ENCODE assay signal across 8 cellular contexts in the genomic region with DNA sequence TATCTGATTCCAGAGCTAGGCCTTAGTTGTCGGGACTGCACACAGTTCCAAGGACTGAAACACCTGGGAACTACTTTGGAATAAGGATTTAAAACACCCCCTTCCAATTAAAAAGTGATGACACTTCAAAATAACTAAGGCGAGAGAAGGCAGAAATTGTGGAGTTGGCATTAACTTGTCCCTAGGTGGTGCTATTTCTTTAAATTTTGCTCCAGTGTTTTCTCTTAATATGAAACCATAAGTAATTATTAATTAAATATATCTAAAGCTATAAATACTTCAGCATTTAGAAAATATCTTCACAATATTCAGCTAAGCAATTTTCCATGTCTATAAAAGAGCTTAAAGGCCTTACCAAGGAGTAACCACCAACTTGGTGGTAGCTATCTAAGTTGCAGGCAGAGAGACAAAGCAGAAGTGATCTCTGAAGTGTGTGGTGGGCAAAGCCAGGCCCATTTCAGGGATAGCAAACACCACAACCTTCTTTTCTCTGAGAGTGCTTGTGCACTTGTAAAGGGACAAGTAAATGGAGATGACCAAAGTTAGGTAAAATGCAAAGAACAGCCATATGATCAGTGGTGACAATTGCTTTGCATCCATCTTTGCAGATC.
DNase-seq lines count a peak whose midpoint lies in the region; ATAC-seq, FAIRE-seq and TF ChIP-seq lines count a peak whose summit lies in the region.

No MANE protein-coding gene starts in this region.

- DNase-seq in BJ (ENCODE audit: low read depth) (no peak), GM12892 (ENCODE audit: insufficient read length) (no peak), RWPE1 (ENCODE audit: low spot score) (peak; percentile 39), neuronal stem cell (ENCODE audit: low spot score) (no peak), HuH-7.5 (ENCODE audit: low spot score) (no peak)
- no peak for DNase-seq in effector memory CD8-positive, alpha-beta T cell
- no peak for DNase-seq in activated CD4-positive, alpha-beta T cell treated with anti-CD3 and anti-CD28 coated beads for 4 hours

- no peak overlapping the region for H2AK5ac ChIP-seq in neuronal stem cell (ENCODE audit: low read depth, low read length)

- no peak overlapping the region for H3K4me2 ChIP-seq in neuronal stem cell (ENCODE audit: insufficient read depth, low read length, poor library complexity, severe bottlenecking)

- no peaks in the 10 kb centered on the region for H3K9me3 ChIP-seq in neuronal stem cell (replicated peaks in 1 of 2; ENCODE audit: control insufficient read depth in 2 of 2, insufficient read depth in 1 of 2, low read depth in 1 of 2, low read length in 2 of 2)

- H3K79me1 ChIP-seq in neuronal stem cell (ENCODE audit: low read depth, low read length): no peaks in the 10 kb centered on the region

- peak; percentile 75 for ATAC-seq in HG03442 (IDR thresholded peaks at IDR 0.05; ENCODE audit: unreplicated experiment)
- ATAC-seq in effector memory CD8-positive, alpha-beta T cell (replicated peaks): peak; percentile 52

- H2BK5ac ChIP-seq in neuronal stem cell (ENCODE audit: low read length): no peak overlapping the region

- peak; percentile 44 for FAIRE-seq in GM12892 (lab: Jason Lieb, UNC)

- no peaks in the 10 kb centered on the region for H3K27me3 Mint-ChIP-seq in effector memory CD8-positive, alpha-beta T cell

- H2BK120ac ChIP-seq in neuronal stem cell (ENCODE audit: low read depth, low read length): no peak overlapping the region

- H3K27ac ChIP-seq in RWPE1: no peak overlapping the region
- no peak overlapping the region for H3K27ac ChIP-seq in neuronal stem cell (replicated peaks; ENCODE audit: low read length)

- H4K91ac ChIP-seq in neuronal stem cell (ENCODE audit: low read depth, low read length, poor library complexity): no peak overlapping the region

- POLR2A ChIA-PET in BJ (lab: Charles Lee) (interaction anchor here (0.6 kb wide), 1 partner anchor 605 kb away, joined by 3 read pairs; no protein-coding TSS in a partner anchor), RWPE1 (lab: Yijun Ruan, JAX; ENCODE audit: low non-redundant PET) (no interaction called here)

- no peak for TF ChIP-seq POLR2A in GM12892 (IDR thresholded peaks at IDR 0.05; ENCODE audit: low read depth, low read length)

- H2BK15ac ChIP-seq in neuronal stem cell (ENCODE audit: low read length): no peak overlapping the region

- H3K4me3 Mint-ChIP-seq in effector memory CD8-positive, alpha-beta T cell: no peak overlapping the region

- H3K18ac ChIP-seq in neuronal stem cell (ENCODE audit: low read length): no peak overlapping the region

- H4K8ac ChIP-seq in neuronal stem cell (ENCODE audit: low read depth, low read length): no peak overlapping the region

- CTCF ChIA-PET in BJ (lab: Yijun Ruan, JAX) (interaction anchor here (0.5 to 2.6 kb wide), 37 partner anchors 8 to 635 kb away, joined by 3 to 23 read pairs (median 5); partner anchors contain the start of genes ANKRD44 and GTF3C3), RWPE1 (lab: Yijun Ruan, JAX) (interaction anchor here (0.6 to 1.4 kb wide), 16 partner anchors 9 to 1285 kb away, joined by 3 to 6 read pairs (median 3); no protein-coding TSS in a partner anchor)

- H2AFZ ChIP-seq in neuronal stem cell (ENCODE audit: low read length): peak overlapping the region; percentile 67

- H3K36me3 Mint-ChIP-seq in effector memory CD8-positive, alpha-beta T cell (ENCODE audit: insufficient read depth): peaks cover 47% of the 10 kb centered on the region

- no peak overlapping the region for H3K23ac ChIP-seq in neuronal stem cell (ENCODE audit: low read depth, low read length, poor library complexity)

- no peak overlapping the region for H3K4ac ChIP-seq in neuronal stem cell (ENCODE audit: low read length)

- no peaks in the 10 kb centered on the region for H3K9me3 Mint-ChIP-seq in effector memory CD8-positive, alpha-beta T cell

- WGBS in neuronal stem cell (ENCODE audit: extremely low coverage in 2 of 2, insufficient read length in 2 of 2, insufficient replicate concordance in 1 of 2), 2 donors: no CpG with 5 or more reads among the region's 2 CpGs

- H3K27ac Mint-ChIP-seq in effector memory CD8-positive, alpha-beta T cell: peak overlapping the region; percentile 41 to 65

- no peaks in the 10 kb centered on the region for H3K27me3 ChIP-seq in BJ (ENCODE audit: control insufficient read depth, insufficient read depth, low read length)
- H3K27me3 ChIP-seq in neuronal stem cell (ENCODE audit: control insufficient read depth in 3 of 3, insufficient read depth in 3 of 3, low read depth in 1 of 3, low read length in 3 of 3): no peaks in the 10 kb centered on the region

- no peak overlapping the region for H3K14ac ChIP-seq in neuronal stem cell (ENCODE audit: low read length)

- peaks cover 9 to 27% of the 10 kb centered on the region in 2 donors for H3K4me1 Mint-ChIP-seq in effector memory CD8-positive, alpha-beta T cell (ENCODE audit: low read depth in 2 of 2)

- H2BK12ac ChIP-seq in neuronal stem cell (ENCODE audit: low read length): no peak overlapping the region

- H3K36me3 ChIP-seq in BJ (ENCODE audit: control insufficient read depth, insufficient read depth, low read length): no peaks in the 10 kb centered on the region
- H3K36me3 ChIP-seq in neuronal stem cell (replicated peaks in 1 of 2; ENCODE audit: control insufficient read depth in 2 of 2, insufficient read depth in 2 of 2, low read length in 2 of 2): no peaks in the 10 kb centered on the region

- peaks cover 0 to 2% of the 10 kb centered on the region in 2 donors for H3K4me1 ChIP-seq in neuronal stem cell (ENCODE audit: control insufficient read depth in 2 of 2, insufficient read depth in 1 of 2, low read depth in 1 of 2, low read length in 2 of 2)

- H3K9ac ChIP-seq in neuronal stem cell (ENCODE audit: low read depth, low read length, poor library complexity): no peak overlapping the region

- H3K4me3 ChIP-seq in BJ (ENCODE audit: low read depth, low read length) (no peak overlapping the region), neuronal stem cell (ENCODE audit: low read length in 2 of 2) (no peak overlapping the region)

- TF ChIP-seq CTCF in BJ (IDR thresholded peaks at IDR 0.05; ENCODE audit: insufficient read depth, low read depth, low read length) (peak; percentile 55), RWPE1 (conservative IDR thresholded peaks at IDR 0.05; ENCODE audit: low read depth) (peak; percentile 57)
